In genomic region chr4:36493240-36493639, GRCh38 we compare ENCODE assay signal across 19 cellular contexts.
DNase-seq lines count a peak whose midpoint lies in the region; TF ChIP-seq lines count a peak whose summit lies in the region.
"Had no signal": no experiment of that assay in that cellular context is flagged by ENCODE, and none has a peak within 500 bp of the region (broad histone marks: within the 10 kb centered on the region; RNA-seq: fewer than 3 reads in every experiment).

No MANE protein-coding gene starts in this region.

- no peaks in the 10 kb centered on the region for H3K9me3 ChIP-seq in mesenchymal stem cell (ENCODE audit: control insufficient read depth, low read length)
- H3K9me3 ChIP-seq: A549, BLaER1 had no signal

- no peak overlapping the region for H2BK15ac ChIP-seq in mesenchymal stem cell (ENCODE audit: low read depth, poor library complexity, severe bottlenecking)

- H2AK5ac ChIP-seq in mesenchymal stem cell (ENCODE audit: low read length, severe bottlenecking) = no peak overlapping the region

- H4K8ac ChIP-seq in mesenchymal stem cell (ENCODE audit: low read length) = no peak overlapping the region

- H3K4me3 ChIP-seq in mesenchymal stem cell (ENCODE audit: insufficient read depth in 1 of 2, low read depth in 1 of 2, low read length in 2 of 2) = no peak overlapping the region
- H3K4me3 ChIP-seq: A549, BLaER1, GM23248 had no signal

- no peak overlapping the region for H3K14ac ChIP-seq in mesenchymal stem cell (ENCODE audit: low read length in 2 of 2)

- no peaks in the 10 kb centered on the region for H3K27me3 ChIP-seq in mesenchymal stem cell (ENCODE audit: control insufficient read depth in 1 of 2, insufficient read depth in 1 of 2, low read length in 2 of 2)
- H3K27me3 ChIP-seq: BLaER1 had no signal

- TF ChIP-seq CTCF in GM13977 (IDR thresholded peaks at IDR 0.05; ENCODE audit: extremely low read depth, insufficient read depth, missing control alignments) = no peak

- DNase-seq in DMS53 (lab: John Stamatoyannopoulos, UW) = peak; percentile 22
- DNase-seq in DMS53 treated with DMSO at 0.1 percent for 48 hours (lab: John Stamatoyannopoulos, UW; ENCODE audit: unreplicated experiment) = no peak
- peak; percentile 9 for DNase-seq in RKO (ENCODE audit: low spot score)
- DNase-seq in epithelial cell of prostate (ENCODE audit: low read depth, low spot score) = peak; percentile 0
- DNase-seq in mesenchymal stem cell = no peak
- no peak for DNase-seq in GM13977 (ENCODE audit: low spot score)
- no peak for DNase-seq in NCI-H2227 (lab: John Stamatoyannopoulos, UW; ENCODE audit: unreplicated experiment)
- DNase-seq: CD4-positive, alpha-beta memory T cell; DMS153; DND-41; EL; GM23248; H7; HFFc6; Kasumi-1; KG1 had no signal

- WGBS in mesenchymal stem cell = no CpG with 5 or more reads among the region's 1 CpG

- H3K4me1 ChIP-seq in mesenchymal stem cell (ENCODE audit: control insufficient read depth, insufficient read depth, low read depth, low read length) = no peaks in the 10 kb centered on the region
- H3K4me1 ChIP-seq: A549, BLaER1 had no signal

- H2BK120ac ChIP-seq in mesenchymal stem cell (ENCODE audit: low read depth, low read length) = no peak overlapping the region

- no peaks in the 10 kb centered on the region for H3K36me3 ChIP-seq in mesenchymal stem cell (ENCODE audit: control insufficient read depth in 1 of 2, insufficient read depth in 2 of 2, low read depth in 1 of 2, low read length in 2 of 2)
- H3K36me3 ChIP-seq: BLaER1 had no signal

- no peak overlapping the region for H3K9ac ChIP-seq in mesenchymal stem cell (ENCODE audit: low read length)
- H3K9ac ChIP-seq: BLaER1, GM23248 had no signal

- H3K4ac ChIP-seq in mesenchymal stem cell (ENCODE audit: low read depth in 1 of 2, low read length in 2 of 2) = no peak overlapping the region

- H3K4me2 ChIP-seq in mesenchymal stem cell (ENCODE audit: low read length, poor library complexity, severe bottlenecking) = no peak overlapping the region
- H3K4me2 ChIP-seq: A549, BLaER1 had no signal

- no peak overlapping the region for H3K27ac ChIP-seq in epithelial cell of prostate
- H3K27ac ChIP-seq in mesenchymal stem cell (ENCODE audit: low read length, poor library complexity, severe bottlenecking) = no peak overlapping the region
- H3K27ac ChIP-seq: 22Rv1, A549, BLaER1, GM23248 had no signal

- H4K91ac ChIP-seq in mesenchymal stem cell (ENCODE audit: low read length) = no peak overlapping the region

- no peak overlapping the region for H2BK5ac ChIP-seq in mesenchymal stem cell (ENCODE audit: low read depth, low read length, poor library complexity, severe bottlenecking)

- in situ Hi-C loops in GM13977 (cut with MboI; ENCODE audit: low pct_unique_long_range_greater_than_20kb, low sequenced_read_pairs, unreplicated experiment) = no loop called here

- no peak overlapping the region for H2BK12ac ChIP-seq in mesenchymal stem cell (ENCODE audit: low read length in 2 of 2)

- H3K79me1 ChIP-seq in mesenchymal stem cell (replicated peaks; ENCODE audit: low read length, poor library complexity, severe bottlenecking) = no peaks in the 10 kb centered on the region

- no peak overlapping the region for H2AFZ ChIP-seq in mesenchymal stem cell (ENCODE audit: low read depth, low read length)
- H2AFZ ChIP-seq: GM23248 had no signal

- no peak overlapping the region for H3K23ac ChIP-seq in mesenchymal stem cell (ENCODE audit: low read length in 2 of 2)

- no peak overlapping the region for H3K18ac ChIP-seq in mesenchymal stem cell (ENCODE audit: low read depth in 1 of 2, low read length in 2 of 2)

Comparison
In these comparisons a context has a peak if more than half of its experiments do, and no peak if none do; other contexts are left out.
1. DNase-seq: peak in DMS53 (single experiment), RKO (single experiment) and epithelial cell of prostate (single experiment); none in DMS53 treated with DMSO at 0.1 percent for 48 hours (single experiment), mesenchymal stem cell (single experiment), GM13977 (single experiment) and NCI-H2227 (single experiment).